10 cellular contexts compared by ENCODE assay signal in genomic region chr4:124903995-124904722, GRCh38.
DNase-seq lines count a peak whose midpoint lies in the region; ATAC-seq and TF ChIP-seq lines count a peak whose summit lies in the region.
"Had no signal": no experiment of that assay in that cellular context is flagged by ENCODE, and none has a peak within 500 bp of the region (broad histone marks: within the 10 kb centered on the region; RNA-seq: fewer than 3 reads in every experiment).

No MANE protein-coding gene starts in this region.

- H3K4me3 ChIP-seq in choroid plexus epithelial cell (ENCODE audit: low read depth, low read length), result peak overlapping the region; percentile 44

- ATAC-seq in HG02852 (IDR thresholded peaks at IDR 0.05; ENCODE audit: unreplicated experiment) (no peak), HG02623 (IDR thresholded peaks at IDR 0.05; ENCODE audit: unreplicated experiment) (no peak)
- ATAC-seq: activated naive CD4-positive, alpha-beta T cell treated with anti-CD3 and anti-CD28 coated beads, Interleukin-2, amount 50 U/mL, for 72 hours had no signal

- no peak for TF ChIP-seq CTCF in choroid plexus epithelial cell (conservative IDR thresholded peaks at IDR 0.05; ENCODE audit: low read depth, low read length)

- DNase-seq in COLO668 (lab: John Stamatoyannopoulos, UW; ENCODE audit: unreplicated experiment), result peak; percentile 32
- DNase-seq in NCI-H2081 (lab: John Stamatoyannopoulos, UW), result peak; percentile 25 to 72
- peak; percentile 84 for DNase-seq in choroid plexus epithelial cell (ENCODE audit: low read depth)
- DNase-seq in myocyte (ENCODE audit: low read depth), result peak; percentile 98
- no peak for DNase-seq in DMS114 treated with DMSO at 0.1 percent for 48 hours (lab: John Stamatoyannopoulos, UW; ENCODE audit: unreplicated experiment)
- DNase-seq in activated effector memory CD4-positive, alpha-beta T cell treated with Interleukin-2 at 50 U/mL for 16 hours, result no peak
- DNase-seq: small intestine had no signal

Comparison
In these comparisons a context has a peak if more than half of its experiments do, and no peak if none do; other contexts are left out.
1. DNase-seq: peak in COLO668 (single experiment), NCI-H2081 (2 of 2), choroid plexus epithelial cell (single experiment) and myocyte (single experiment); none in DMS114 treated with DMSO at 0.1 percent for 48 hours (single experiment) and activated effector memory CD4-positive, alpha-beta T cell treated with Interleukin-2 at 50 U/mL for 16 hours (single experiment).